Comparison of ENCODE assay signal across 8 cellular contexts in genomic region chr17:37358098-37358829, GRCh38. TPM values are rescaled to one million over a fixed set of nuclear protein-coding genes. Genes with fewer than 3 reads are reported as not detected.
DNase-seq lines count a peak whose midpoint lies in the region; ATAC-seq and TF ChIP-seq lines count a peak whose summit lies in the region.

No MANE protein-coding gene starts in this region.

- dilution Hi-C loops in mammary epithelial cell (cut with HindIII; ENCODE audit: low sequenced_read_pairs) = no loop called here

- H3K9me3 ChIP-seq in SU-DHL-6 (ENCODE audit: insufficient read depth, low read length) = no peaks in the 10 kb centered on the region
- no peaks in the 10 kb centered on the region for H3K9me3 ChIP-seq in mammary epithelial cell (replicated peaks; ENCODE audit: insufficient read depth, low read length)
- H3K9me3 ChIP-seq in iPS-20b (ENCODE audit: insufficient read depth, low read depth, low read length) = no peaks in the 10 kb centered on the region
- no peaks in the 10 kb centered on the region for H3K9me3 ChIP-seq in skeletal muscle satellite cell (replicated peaks; ENCODE audit: low read length)

- DNase-seq in Caki2 (ENCODE audit: low read depth) (peak; percentile 61), M059J (ENCODE audit: low read depth) (peak; percentile 71), mammary epithelial cell (peak; percentile 56)

- H3K27me3 ChIP-seq in SU-DHL-6 (ENCODE audit: low read length) (no peaks in the 10 kb centered on the region), mammary epithelial cell (ENCODE audit: insufficient read depth, low read length) (no peaks in the 10 kb centered on the region), iPS-20b (ENCODE audit: insufficient read depth, low read length) (no peaks in the 10 kb centered on the region), skeletal muscle satellite cell (ENCODE audit: control insufficient read depth, insufficient read depth, low read length) (no peaks in the 10 kb centered on the region)

- no peak for TF ChIP-seq CTCF in SU-DHL-6 (IDR thresholded peaks at IDR 0.05; ENCODE audit: insufficient read depth, low read length, poor library complexity, severe bottlenecking)
- no peak for TF ChIP-seq CTCF in mammary epithelial cell (conservative IDR thresholded peaks at IDR 0.05 in 1 of 2, IDR thresholded peaks at IDR 0.05 in 1 of 2; ENCODE audit: extremely low read depth in 1 of 2, insufficient read depth in 1 of 2, low read depth in 1 of 2, low read length in 2 of 2)

- in situ Hi-C loops in Caki2 (cut with HindIII; ENCODE audit: low pct_unique_long_range_greater_than_20kb, low sequenced_read_pairs) (no loop called here), mammary epithelial cell (cut with MboI; ENCODE audit: low sequenced_read_pairs in 2 of 2) (loop anchor here in 1 of 2 donors (25.0 kb wide), 1 partner anchor 721 kb away; no protein-coding TSS in a partner anchor)

- H2AFZ ChIP-seq in SU-DHL-6 (ENCODE audit: low read depth, low read length, severe bottlenecking) = peak overlapping the region; percentile 34
- peak overlapping the region; percentile 73 for H2AFZ ChIP-seq in mammary epithelial cell (ENCODE audit: low read depth, low read length)

- WGBS in mammary epithelial cell (ENCODE audit: low coverage, missing lambda C conversion rate) = under 1% methylated on average over 18 of the region's 21 CpGs

- H3K9ac ChIP-seq in SU-DHL-6 (ENCODE audit: low read length) (peak overlapping the region; percentile 93), mammary epithelial cell (ENCODE audit: insufficient read depth, low read length) (peak overlapping the region; percentile 62), iPS-20b (ENCODE audit: low read depth, low read length) (peak overlapping the region; percentile 96), skeletal muscle satellite cell (ENCODE audit: low read depth, low read length) (peak overlapping the region; percentile 92)

- BruUV-seq in mammary epithelial cell (replicated peaks; lab: Mats Ljungman, UMichigan) = TSS peak; percentile 47

- no peaks in the 10 kb centered on the region for H3K9me2 ChIP-seq in SU-DHL-6 (replicated peaks; ENCODE audit: insufficient read depth, low read length)

- H4K20me1 ChIP-seq in SU-DHL-6 (ENCODE audit: low read depth, low read length) (no peaks in the 10 kb centered on the region), mammary epithelial cell (ENCODE audit: insufficient read depth, low read length) (peaks cover 2% of the 10 kb centered on the region)

- ATAC-seq in GM21528 (IDR thresholded peaks at IDR 0.05; ENCODE audit: low FRiP score, unreplicated experiment) = peak; percentile 18
- ATAC-seq in HG03039 (IDR thresholded peaks at IDR 0.05; ENCODE audit: unreplicated experiment) = no peak

- H3K79me2 ChIP-seq in SU-DHL-6 (ENCODE audit: insufficient read depth, low read length) = peaks cover 55% of the 10 kb centered on the region
- peaks cover 56% of the 10 kb centered on the region for H3K79me2 ChIP-seq in mammary epithelial cell (ENCODE audit: insufficient read depth, low read length)

- H3K4me1 ChIP-seq in mammary epithelial cell (ENCODE audit: insufficient read depth, low read length) = peaks cover 43% of the 10 kb centered on the region
- H3K4me1 ChIP-seq in iPS-20b (ENCODE audit: insufficient read depth, low read length) = peaks cover 18% of the 10 kb centered on the region
- H3K4me1 ChIP-seq in skeletal muscle satellite cell (ENCODE audit: control insufficient read depth, insufficient read depth, low read length) = peaks cover 18% of the 10 kb centered on the region

- intact Hi-C loops in mammary epithelial cell (cut with micrococcal nuclease) = no loop called here

- peaks cover 6% of the 10 kb centered on the region for H3F3A ChIP-seq in SU-DHL-6 (ENCODE audit: insufficient read depth)

- H3K4me2 ChIP-seq in SU-DHL-6 (ENCODE audit: low read depth, low read length, poor library complexity, severe bottlenecking) (peak overlapping the region; percentile 80), mammary epithelial cell (ENCODE audit: insufficient read depth, low read depth, low read length) (peak overlapping the region; percentile 73), skeletal muscle satellite cell (ENCODE audit: low read length) (peak overlapping the region; percentile 90)

- CTCF ChIA-PET in mammary epithelial cell (lab: Charles Lee; ENCODE audit: low non-redundant PET) = no interaction called here

- H3K36me3 ChIP-seq in SU-DHL-6 (ENCODE audit: low read length) = no peaks in the 10 kb centered on the region
- H3K36me3 ChIP-seq in mammary epithelial cell (ENCODE audit: insufficient read depth, low read length) = no peaks in the 10 kb centered on the region
- peaks cover 18% of the 10 kb centered on the region; the same call in 1 of the 2 replicates for H3K36me3 ChIP-seq in iPS-20b (ENCODE audit: insufficient read depth, low read depth, low read length)
- peaks cover 2% of the 10 kb centered on the region for H3K36me3 ChIP-seq in skeletal muscle satellite cell (ENCODE audit: insufficient read depth, low read length)

- peak overlapping the region; percentile 85 for H3K4me3 ChIP-seq in SU-DHL-6 (ENCODE audit: insufficient read depth, low read length, poor library complexity, severe bottlenecking)
- peak overlapping the region; percentile 73 to 86 (median 80) for H3K4me3 ChIP-seq in mammary epithelial cell (replicated peaks in 1 of 3; ENCODE audit: insufficient read depth in 1 of 3, low read depth in 2 of 3, low read length in 3 of 3)
- H3K4me3 ChIP-seq in iPS-20b (ENCODE audit: low read length) = peak overlapping the region; percentile 97
- H3K4me3 ChIP-seq in skeletal muscle satellite cell (ENCODE audit: low read length) = peak overlapping the region; percentile 88

- H3K27ac ChIP-seq in SU-DHL-6 (ENCODE audit: low read depth, low read length) (peak overlapping the region; percentile 64), mammary epithelial cell (ENCODE audit: insufficient read depth, low read depth, low read length) (peak overlapping the region; percentile 48), iPS-20b (ENCODE audit: low read length) (peak overlapping the region; percentile 74)

RNA-seq across cellular contexts. Expression of gene C17orf78, which starts 17.5 kb away (rescaled TPM):
- not detected in 2 replicates for total RNA-seq in Caki2 (2014; rRNA removed; shearing (Covaris generic); ENCODE audit: low replicate concordance)
- total RNA-seq in M059J (2014; rRNA removed; shearing (Covaris generic)) = not detected in 2 replicates
- total RNA-seq in mammary epithelial cell = not detected
- polyA plus RNA-seq in mammary epithelial cell = not detected
- polyA minus RNA-seq in mammary epithelial cell = not detected
- not detected in 2 replicates for total RNA-seq in skeletal muscle satellite cell (2012; rRNA removed)

RNA-seq across cellular contexts. Expression of gene ACACA, which starts 48.4 kb away (rescaled TPM):
- total RNA-seq in Caki2 (2014; rRNA removed; shearing (Covaris generic); ENCODE audit: low replicate concordance) = 30.8 and 34.5 TPM in 2 replicates
- 16.2 and 33.7 TPM in 2 replicates for total RNA-seq in M059J (2014; rRNA removed; shearing (Covaris generic))
- 100 to 1,000 TPM in 1 of 2 donors, 10 to 100 TPM in 1; 74.3 to 121 TPM for total RNA-seq in mammary epithelial cell
- 54.9 TPM for polyA plus RNA-seq in mammary epithelial cell
- polyA minus RNA-seq in mammary epithelial cell = 338 TPM
- 34.9 and 59.3 TPM in 2 replicates for total RNA-seq in skeletal muscle satellite cell (2012; rRNA removed)

RNA-seq across cellular contexts. Expression of gene TADA2A, which starts 48.4 kb away (rescaled TPM):
- 6.8 and 14.1 TPM in 2 replicates for total RNA-seq in Caki2 (2014; rRNA removed; shearing (Covaris generic); ENCODE audit: low replicate concordance)
- 14.6 and 17.5 TPM in 2 replicates for total RNA-seq in M059J (2014; rRNA removed; shearing (Covaris generic))
- total RNA-seq in mammary epithelial cell = 10 to 100 TPM; 10.3 to 19.1 TPM
- polyA plus RNA-seq in mammary epithelial cell = 10.3 TPM
- 37.5 TPM for polyA minus RNA-seq in mammary epithelial cell
- 10.3 and 18.0 TPM in 2 replicates for total RNA-seq in skeletal muscle satellite cell (2012; rRNA removed)
